8 cellular contexts compared by ENCODE assay signal in the genomic region with DNA sequence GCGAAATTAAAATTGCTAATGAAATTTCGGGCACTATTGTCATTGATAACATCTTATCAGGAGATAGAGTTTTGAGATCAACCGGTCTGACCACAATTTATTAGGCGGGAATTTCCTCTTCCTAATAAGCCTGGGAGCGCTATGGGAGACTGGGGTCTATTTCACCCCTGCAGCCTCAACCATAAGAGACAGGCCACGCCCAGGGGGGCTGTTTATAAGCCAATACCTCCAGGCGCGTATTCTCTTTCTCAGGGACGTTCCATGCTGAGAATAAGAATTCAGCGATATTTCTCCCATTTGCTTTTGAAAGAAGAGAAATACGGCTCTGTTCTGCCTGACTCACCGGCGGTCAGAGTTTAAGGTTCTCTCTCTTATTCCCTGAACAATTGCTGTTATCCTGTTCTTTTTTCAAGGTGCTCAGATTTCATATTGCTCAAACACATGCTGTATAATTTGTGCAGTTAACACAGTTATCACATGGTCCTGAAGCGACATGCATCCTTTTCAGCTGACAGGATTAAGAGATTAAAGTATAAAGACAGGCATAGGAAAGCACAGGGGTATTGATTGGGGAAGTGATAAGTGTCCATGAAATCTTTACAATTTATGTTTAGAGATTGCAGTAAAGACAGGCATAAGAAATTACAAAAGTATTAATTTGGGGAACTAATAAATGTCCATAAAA.
DNase-seq lines count a peak whose midpoint lies in the region; TF ChIP-seq lines count a peak whose summit lies in the region.
"Not testable (repeated sequence)": the region's sequence is repeated elsewhere in the genome, so short reads cannot be mapped to it uniquely, and the experiment has no call there.

No MANE protein-coding gene starts in this region.

- not testable (repeated sequence) for H3K27me3 ChIP-seq in SJCRH30; hepatocyte; smooth muscle cell (ENCODE audit: low read depth)

- not testable (repeated sequence) for H3K9ac ChIP-seq in smooth muscle cell (ENCODE audit: low read depth)

- H3K27ac Mint-ChIP-seq in HFFc6, result peak overlapping the region; percentile 15; the same call in 1 of the 2 replicates
- H3K27ac Mint-ChIP-seq in mesothelial cell of epicardium, result not testable (repeated sequence)

- 43% methylated on average over 14 of the region's 14 CpGs for WGBS in hepatocyte (ENCODE audit: low lambda C conversion rate, missing lambda C conversion rate)
- 15% methylated on average over 14 of the region's 14 CpGs for WGBS in smooth muscle cell (ENCODE audit: low lambda C conversion rate)

- H3K9me2 ChIP-seq in hepatocyte (replicated peaks; ENCODE audit: insufficient read depth), result not testable (repeated sequence)

- H3K4me1 ChIP-seq in SJCRH30 (peaks cover 31% of the 10 kb centered on the region), smooth muscle cell (ENCODE audit: low read depth) (peaks cover 52% of the 10 kb centered on the region)
- H3K4me1 ChIP-seq in hepatocyte (ENCODE audit: insufficient read depth), result not testable (repeated sequence)

- peaks cover 34% of the 10 kb centered on the region for H3F3A ChIP-seq in smooth muscle cell (ENCODE audit: low read depth)

- H3K79me2 ChIP-seq in hepatocyte, result not testable (repeated sequence)
- H3K79me2 ChIP-seq in smooth muscle cell (ENCODE audit: low read depth), result peaks cover 19% of the 10 kb centered on the region

- H3K4me3 Mint-ChIP-seq in HFFc6, result not testable (repeated sequence)
- peak overlapping the region; percentile 24 for H3K4me3 Mint-ChIP-seq in mesothelial cell of epicardium

- H3K27ac ChIP-seq in SJCRH30, hepatocyte: not testable (repeated sequence)
- H3K27ac ChIP-seq in smooth muscle cell (ENCODE audit: low read depth), result peak overlapping the region; percentile 97

- H3K36me3 Mint-ChIP-seq in HFFc6 (ENCODE audit: low read depth); mesothelial cell of epicardium: not testable (repeated sequence)

- H3K36me3 ChIP-seq in SJCRH30; hepatocyte (replicated peaks; ENCODE audit: insufficient read depth, low read depth); smooth muscle cell (ENCODE audit: low read depth): not testable (repeated sequence)

- H3K4me3 ChIP-seq in SJCRH30, hepatocyte, smooth muscle cell: not testable (repeated sequence)

- H4K20me1 ChIP-seq in hepatocyte (ENCODE audit: insufficient read depth, poor library complexity, severe bottlenecking); smooth muscle cell (ENCODE audit: low read depth): not testable (repeated sequence)

- peaks cover 63% of the 10 kb centered on the region for H3K4me1 Mint-ChIP-seq in HFFc6 (ENCODE audit: low read depth)
- H3K4me1 Mint-ChIP-seq in mesothelial cell of epicardium, result peaks cover 32% of the 10 kb centered on the region

- TF ChIP-seq CTCF in HFFc6 (IDR thresholded peaks at IDR 0.05); hepatocyte (IDR thresholded peaks at IDR 0.05; ENCODE audit: poor library complexity); mesothelial cell of epicardium (IDR thresholded peaks at IDR 0.05; ENCODE audit: unreplicated experiment); smooth muscle cell (IDR thresholded peaks at IDR 0.05; ENCODE audit: borderline replicate concordance, insufficient read depth, poor library complexity, severe bottlenecking): not testable (repeated sequence)

- H3K9me3 ChIP-seq in SJCRH30 (replicated peaks); hepatocyte (ENCODE audit: low read depth); smooth muscle cell (replicated peaks; ENCODE audit: low read depth): not testable (repeated sequence)

- peak; percentile 31 for DNase-seq in DMS153 treated with DMSO at 0.1 percent for 48 hours (lab: John Stamatoyannopoulos, UW; ENCODE audit: unreplicated experiment)
- DNase-seq in HFFc6; hepatocyte (ENCODE audit: low spot score); mesothelial cell of epicardium (ENCODE audit: low spot score in 2 of 2, unreplicated experiment in 2 of 2); smooth muscle cell (lab: John Stamatoyannopoulos, UW; ENCODE audit: unreplicated experiment): not testable (repeated sequence)
- DNase-seq in NCI-H146 (lab: John Stamatoyannopoulos, UW), result peak; percentile 68
- peak; percentile 46 for DNase-seq in NCI-H524 treated with DMSO at 0.1 percent for 48 hours (lab: John Stamatoyannopoulos, UW)
- DNase-seq in SJCRH30, result peak; percentile 27 to 52

- H3K27me3 Mint-ChIP-seq in HFFc6 (ENCODE audit: insufficient read depth), result not testable (repeated sequence)
- H3K27me3 Mint-ChIP-seq in mesothelial cell of epicardium (ENCODE audit: low read depth), result peaks cover 13% of the 10 kb centered on the region

- not testable (repeated sequence) for H2AFZ ChIP-seq in hepatocyte; smooth muscle cell (ENCODE audit: low read depth)

- H3K4me2 ChIP-seq in hepatocyte, result peak overlapping the region; percentile 6
- peak overlapping the region; percentile 77 for H3K4me2 ChIP-seq in smooth muscle cell

- not testable (repeated sequence) for H3K9me3 Mint-ChIP-seq in HFFc6, mesothelial cell of epicardium
